Comparison of ENCODE assay signal across 17 cellular contexts in genomic region chr15:49415638-49416037, GRCh38.
DNase-seq lines count a peak whose midpoint lies in the region; ATAC-seq, FAIRE-seq and TF ChIP-seq lines count a peak whose summit lies in the region.
"Had no signal": no experiment of that assay in that cellular context is flagged by ENCODE, and none has a peak within 500 bp of the region (broad histone marks: within the 10 kb centered on the region; RNA-seq: fewer than 3 reads in every experiment).

No MANE protein-coding gene starts in this region.

- peak; percentile 70 for DNase-seq in AG09309 (ENCODE audit: low read depth)
- DNase-seq in LoVo (ENCODE audit: low spot score), result peak; percentile 52
- peak; percentile 80 for DNase-seq in astrocyte of the spinal cord (ENCODE audit: low read depth, low spot score)
- DNase-seq in foreskin melanocyte, result peak; percentile 39
- DNase-seq in stimulated activated naive CD8-positive, alpha-beta T cell treated with anti-CD3 and anti-CD28 coated beads, Interleukin-15, Interleukin-2, amounts not matched to agents 100 U/mL and 50 U/mL, for 24 hours, result no peak
- no peak for DNase-seq in activated naive CD4-positive, alpha-beta T cell treated with Interleukin-2 at 50 U/mL for 16 hours
- no peak for DNase-seq in urothelium cell line (ENCODE audit: low spot score)
- DNase-seq: C1 segment of cervical spinal cord; cortex of kidney; NCI-H2227 treated with DMSO at 0.1 percent for 48 hours; stimulated activated CD4-positive, alpha-beta T cell treated with anti-CD3 and anti-CD28 coated beads, Interleukin-1b, Interleukin-23, amount 100 ng/mL, for 48 hours; stimulated activated CD8-positive, alpha-beta memory T cell treated with anti-CD3 and anti-CD28 coated beads, Interleukin-4, amount 100 ng/mL, for 48 hours; tibial artery had no signal

- FAIRE-seq in urothelium cell line (lab: Jason Lieb, UNC), result no peak
- FAIRE-seq: islet of Langerhans had no signal

- in situ Hi-C loops in astrocyte of the spinal cord (cut with HindIII; ENCODE audit: low sequenced_read_pairs), result no loop called here

- TF ChIP-seq CTCF in AG09309 (IDR thresholded peaks at IDR 0.05; ENCODE audit: control insufficient read depth, insufficient read depth, low read depth, low read length, missing control alignments), result no peak
- no peak for TF ChIP-seq CTCF in astrocyte of the spinal cord (IDR thresholded peaks at IDR 0.05; ENCODE audit: low read depth, low read length)

- no peak for ATAC-seq in stimulated activated naive CD8-positive, alpha-beta T cell treated with anti-CD3 and anti-CD28 coated beads, Interleukin-15, Interleukin-2, amounts not matched to agents 100 U/mL and 50 U/mL, for 24 hours
- no peak for ATAC-seq in GM21381 (IDR thresholded peaks at IDR 0.05; ENCODE audit: unreplicated experiment)
- ATAC-seq: activated CD4-positive, CD25-positive, alpha-beta regulatory T cell treated with anti-CD3 and anti-CD28 coated beads, Interleukin-2, amount 50 U/mL, for 24 hours; gastroesophageal sphincter had no signal

- no peak overlapping the region for H3K4me3 ChIP-seq in AG09309 (ENCODE audit: control insufficient read depth, low read depth, low read length)
- H3K4me3 ChIP-seq in astrocyte of the spinal cord (ENCODE audit: low read depth, low read length), result no peak overlapping the region
- H3K4me3 ChIP-seq: gastroesophageal sphincter, tibial artery had no signal

Comparison
In these comparisons a context has a peak if more than half of its experiments do, and no peak if none do; other contexts are left out.
1. DNase-seq: peak in AG09309 (single experiment), LoVo (single experiment), astrocyte of the spinal cord (single experiment) and foreskin melanocyte (single experiment); none in stimulated activated naive CD8-positive, alpha-beta T cell treated with anti-CD3 and anti-CD28 coated beads, Interleukin-15, Interleukin-2, amounts not matched to agents 100 U/mL and 50 U/mL, for 24 hours (single experiment), activated naive CD4-positive, alpha-beta T cell treated with Interleukin-2 at 50 U/mL for 16 hours (single experiment) and urothelium cell line (single experiment).